Comparison of ENCODE assay signal across 8 cellular contexts in genomic region chr11:63670077-63670737, GRCh38. TPM values are rescaled to one million over a fixed set of nuclear protein-coding genes. Genes with fewer than 3 reads are reported as not detected.
DNase-seq lines count a peak whose midpoint lies in the region; ATAC-seq and TF ChIP-seq lines count a peak whose summit lies in the region.

No MANE protein-coding gene starts in this region.

- H3K27me3 Mint-ChIP-seq in activated T-helper 1 cell treated with anti-CD3 and anti-CD28 coated beads, Interleukin-12 subunit alpha, Interleukin-12 subunit beta, Interleukin-2, Interleukin-4 antibody, amounts not matched to agents 30 ng/mL and 10 ng/mL and 1 ng/mL, durations not matched to agents 14 hours and 24 hours and 36 hours (ENCODE audit: insufficient read depth), result no peaks in the 10 kb centered on the region

- POLR2A ChIA-PET in HCT116 (lab: Charles Lee), result interaction anchor here (4.3 kb wide), 1 partner anchor 12 kb away, joined by 24 read pairs; the partner anchor contains the start of gene RTN3

- CTCF ChIA-PET in HCT116 (lab: Charles Lee), result interaction anchor here (2.1 kb wide), 1 partner anchor 11 kb away, joined by 7 read pairs; the partner anchor contains the start of gene RTN3

- peak; percentile 23 for DNase-seq in AG08396 (ENCODE audit: low spot score)
- DNase-seq in HCT116 (ENCODE audit: low read depth, low spot score), result no peak
- DNase-seq in activated T-helper 1 cell treated with anti-CD3 and anti-CD28 coated beads, Interleukin-12 subunit alpha, Interleukin-12 subunit beta, Interleukin-2, Interleukin-4 antibody, amounts not matched to agents 30 ng/mL and 10 ng/mL and 1 ng/mL, durations not matched to agents 14 hours and 24 hours and 36 hours (ENCODE audit: low spot score), result no peak
- DNase-seq in head of caudate nucleus, result no peak

- no peak for TF ChIP-seq RAD21 in HCT116 (IDR thresholded peaks at IDR 0.05; ENCODE audit: low read depth)

- peaks cover 16% of the 10 kb centered on the region for H3K36me3 Mint-ChIP-seq in activated T-helper 1 cell treated with anti-CD3 and anti-CD28 coated beads, Interleukin-12 subunit alpha, Interleukin-12 subunit beta, Interleukin-2, Interleukin-4 antibody, amounts not matched to agents 30 ng/mL and 10 ng/mL and 1 ng/mL, durations not matched to agents 14 hours and 24 hours and 36 hours (ENCODE audit: low read depth)

- no peak overlapping the region for H2AFZ ChIP-seq in HCT116 (ENCODE audit: low read depth, low read length, poor library complexity, severe bottlenecking)

- H3K27ac ChIP-seq in HCT116 (ENCODE audit: low read depth, low read length), result peak overlapping the region; percentile 83
- H3K27ac ChIP-seq in stomach smooth muscle (ENCODE audit: low read length), result peak overlapping the region; percentile 87

- H3K9me3 Mint-ChIP-seq in activated T-helper 1 cell treated with anti-CD3 and anti-CD28 coated beads, Interleukin-12 subunit alpha, Interleukin-12 subunit beta, Interleukin-2, Interleukin-4 antibody, amounts not matched to agents 30 ng/mL and 10 ng/mL and 1 ng/mL, durations not matched to agents 14 hours and 24 hours and 36 hours, result no peaks in the 10 kb centered on the region

- ATAC-seq in HCT116 (no peak), GM19035 (IDR thresholded peaks at IDR 0.05; ENCODE audit: unreplicated experiment) (no peak), GM19328 (IDR thresholded peaks at IDR 0.05; ENCODE audit: unreplicated experiment) (no peak)

- H3K4me3 ChIP-seq in HCT116 (replicated peaks in 1 of 2; ENCODE audit: low read depth in 1 of 2, low read length in 2 of 2), result peak overlapping the region; percentile 50 to 60
- H3K4me3 ChIP-seq in iPS-15b (ENCODE audit: low read depth, low read length), result peak overlapping the region; percentile 43
- peak overlapping the region; percentile 85 to 87 for H3K4me3 ChIP-seq in stomach smooth muscle (ENCODE audit: low read length in 2 of 2)

- no peaks in the 10 kb centered on the region for H4K20me1 ChIP-seq in HCT116 (ENCODE audit: insufficient read depth)

- no peak for TF ChIP-seq CTCF in HCT116 (IDR thresholded peaks at IDR 0.05 in 2 of 3, conservative IDR thresholded peaks at IDR 0.05 in 1 of 3; ENCODE audit: borderline replicate concordance in 1 of 3, insufficient read depth in 1 of 3, low read depth in 2 of 3, low read length in 2 of 3)

- H3K27ac Mint-ChIP-seq in activated T-helper 1 cell treated with anti-CD3 and anti-CD28 coated beads, Interleukin-12 subunit alpha, Interleukin-12 subunit beta, Interleukin-2, Interleukin-4 antibody, amounts not matched to agents 30 ng/mL and 10 ng/mL and 1 ng/mL, durations not matched to agents 14 hours and 24 hours and 36 hours, result peak overlapping the region; percentile 74

- peak overlapping the region; percentile 92 for H3K4me3 Mint-ChIP-seq in activated T-helper 1 cell treated with anti-CD3 and anti-CD28 coated beads, Interleukin-12 subunit alpha, Interleukin-12 subunit beta, Interleukin-2, Interleukin-4 antibody, amounts not matched to agents 30 ng/mL and 10 ng/mL and 1 ng/mL, durations not matched to agents 14 hours and 24 hours and 36 hours

- intact Hi-C loops in HCT116 (cut with micrococcal nuclease), result no loop called here
- intact Hi-C loops in activated T-helper 1 cell treated with anti-CD3 and anti-CD28 coated beads, Interleukin-12 subunit alpha, Interleukin-12 subunit beta, Interleukin-2, Interleukin-4 antibody, amounts not matched to agents 30 ng/mL and 10 ng/mL and 1 ng/mL, durations not matched to agents 14 hours and 24 hours and 36 hours (cut with micrococcal nuclease), result loop anchor here (5.0 kb wide), 1 partner anchor 1118 kb away; no protein-coding TSS in a partner anchor
- intact Hi-C loops in head of caudate nucleus (cut with DNase I), result loop anchor here (5.0 kb wide), 1 partner anchor 67 kb away; no protein-coding TSS in a partner anchor

- BruUV-seq in HCT116 (replicated peaks; lab: Mats Ljungman, UMichigan), result TSS peak; percentile 72

- no peaks in the 10 kb centered on the region for H3K27me3 ChIP-seq in HCT116 (ENCODE audit: insufficient read depth, low read length)
- H3K27me3 ChIP-seq in iPS-15b (ENCODE audit: control insufficient read depth, insufficient read depth, low read length), result no peaks in the 10 kb centered on the region
- H3K27me3 ChIP-seq in stomach smooth muscle (ENCODE audit: control insufficient read depth in 1 of 2, insufficient read depth in 2 of 2, low read length in 2 of 2), result no peaks in the 10 kb centered on the region

- H3K9me3 ChIP-seq in HCT116 (ENCODE audit: control insufficient read depth in 1 of 2, insufficient read depth in 1 of 2, low read depth in 1 of 2, low read length in 2 of 2) (no peaks in the 10 kb centered on the region), iPS-15b (ENCODE audit: control insufficient read depth, insufficient read depth, low read length) (no peaks in the 10 kb centered on the region), stomach smooth muscle (ENCODE audit: control insufficient read depth in 2 of 2, low read length in 2 of 2) (no peaks in the 10 kb centered on the region)

- H3K36me3 ChIP-seq in HCT116 (ENCODE audit: control insufficient read depth in 1 of 2, insufficient read depth in 2 of 2, low read length in 2 of 2) (no peaks in the 10 kb centered on the region), iPS-15b (ENCODE audit: control insufficient read depth, insufficient read depth, low read length) (no peaks in the 10 kb centered on the region), stomach smooth muscle (ENCODE audit: control insufficient read depth in 2 of 2, insufficient read depth in 2 of 2, low read length in 2 of 2) (no peaks in the 10 kb centered on the region)

- peaks cover 25% of the 10 kb centered on the region for H3K4me1 Mint-ChIP-seq in activated T-helper 1 cell treated with anti-CD3 and anti-CD28 coated beads, Interleukin-12 subunit alpha, Interleukin-12 subunit beta, Interleukin-2, Interleukin-4 antibody, amounts not matched to agents 30 ng/mL and 10 ng/mL and 1 ng/mL, durations not matched to agents 14 hours and 24 hours and 36 hours (ENCODE audit: low read depth)

- RAD21 ChIA-PET in HCT116 (lab: Charles Lee; ENCODE audit: low non-redundant PET in 1 of 2, low total read pairs in 2 of 2, uncharacterized antibody in 2 of 2, unreplicated experiment in 2 of 2), result no interaction called here

- H3K9me2 ChIP-seq in HCT116 (ENCODE audit: insufficient read depth), result no peaks in the 10 kb centered on the region

- H3K4me1 ChIP-seq in HCT116 (ENCODE audit: control insufficient read depth in 1 of 2, insufficient read depth in 2 of 2, low read length in 2 of 2) (peaks cover 25 to 55% of the 10 kb centered on the region in 2 experiments), iPS-15b (ENCODE audit: control insufficient read depth, insufficient read depth, low read length) (peaks cover 4% of the 10 kb centered on the region), stomach smooth muscle (ENCODE audit: control insufficient read depth, insufficient read depth, low read length) (peaks cover 30% of the 10 kb centered on the region)

- peak overlapping the region; percentile 86 for H3K4me2 ChIP-seq in HCT116 (ENCODE audit: low read length)

- peaks cover 54% of the 10 kb centered on the region for H3K79me2 ChIP-seq in HCT116 (ENCODE audit: insufficient read depth, low read length)

- H3K9ac ChIP-seq in HCT116 (ENCODE audit: low read length), result peak overlapping the region; percentile 76
- no peak overlapping the region for H3K9ac ChIP-seq in iPS-15b (ENCODE audit: low read depth, low read length)
- peak overlapping the region; percentile 58 to 80 for H3K9ac ChIP-seq in stomach smooth muscle (ENCODE audit: low read length in 2 of 2)

- TF ChIP-seq POLR2A in HCT116 (IDR thresholded peaks at IDR 0.05; ENCODE audit: borderline replicate concordance, extremely low read depth, insufficient read depth, insufficient read length), result no peak

TF ChIP-seq in HCT116, 20 proteins besides CTCF, POLR2A, EP300 and RAD21 (continues in another document):
- TF ChIP-seq FOSL1 (IDR thresholded peaks at IDR 0.05; ENCODE audit: low read depth), result no peak
- TF ChIP-seq SP1 (IDR thresholded peaks at IDR 0.05; ENCODE audit: low read depth), result 0 out of 2 replicates have a peak, but pooled peaks have one; percentile 11
- peak; percentile 55; the same call in 1 of the 2 replicates for TF ChIP-seq CEBPB (IDR thresholded peaks at IDR 0.05; ENCODE audit: low read depth)

RNA-seq across cellular contexts. Expression of gene ATL3, which starts 1.0 kb away (rescaled TPM):
- total RNA-seq in HCT116 (2021; ENCODE audit: unreplicated experiment), result 32.3 TPM
- 9.6 and 11.4 TPM in 2 replicates for polyA plus RNA-seq in HCT116 (2012)
- 35.6 and 37.0 TPM in 2 replicates for total RNA-seq in activated T-helper 1 cell treated with anti-CD3 and anti-CD28 coated beads, Interleukin-12 subunit alpha, Interleukin-12 subunit beta, Interleukin-2, Interleukin-4 antibody, amounts not matched to agents 30 ng/mL and 10 ng/mL and 1 ng/mL, durations not matched to agents 14 hours and 24 hours and 36 hours

RNA-seq across cellular contexts. Expression of gene RTN3, which starts 11.1 kb away (rescaled TPM):
- total RNA-seq in HCT116 (2021; ENCODE audit: unreplicated experiment), result 95.0 TPM
- 91.4 and 94.4 TPM in 2 replicates for polyA plus RNA-seq in HCT116 (2012)
- total RNA-seq in activated T-helper 1 cell treated with anti-CD3 and anti-CD28 coated beads, Interleukin-12 subunit alpha, Interleukin-12 subunit beta, Interleukin-2, Interleukin-4 antibody, amounts not matched to agents 30 ng/mL and 10 ng/mL and 1 ng/mL, durations not matched to agents 14 hours and 24 hours and 36 hours, result 52.1 and 54.7 TPM in 2 replicates

RNA-seq across cellular contexts. Expression of gene PLAAT3, which starts 56.0 kb away (rescaled TPM):
- total RNA-seq in HCT116 (2021; ENCODE audit: unreplicated experiment), result 31.1 TPM
- polyA plus RNA-seq in HCT116 (2012), result 31.2 and 35.1 TPM in 2 replicates
- total RNA-seq in activated T-helper 1 cell treated with anti-CD3 and anti-CD28 coated beads, Interleukin-12 subunit alpha, Interleukin-12 subunit beta, Interleukin-2, Interleukin-4 antibody, amounts not matched to agents 30 ng/mL and 10 ng/mL and 1 ng/mL, durations not matched to agents 14 hours and 24 hours and 36 hours, result 2.3 TPM in 2 replicates
